ENCODE assay signal across 1 cellular context in the genomic region with DNA sequence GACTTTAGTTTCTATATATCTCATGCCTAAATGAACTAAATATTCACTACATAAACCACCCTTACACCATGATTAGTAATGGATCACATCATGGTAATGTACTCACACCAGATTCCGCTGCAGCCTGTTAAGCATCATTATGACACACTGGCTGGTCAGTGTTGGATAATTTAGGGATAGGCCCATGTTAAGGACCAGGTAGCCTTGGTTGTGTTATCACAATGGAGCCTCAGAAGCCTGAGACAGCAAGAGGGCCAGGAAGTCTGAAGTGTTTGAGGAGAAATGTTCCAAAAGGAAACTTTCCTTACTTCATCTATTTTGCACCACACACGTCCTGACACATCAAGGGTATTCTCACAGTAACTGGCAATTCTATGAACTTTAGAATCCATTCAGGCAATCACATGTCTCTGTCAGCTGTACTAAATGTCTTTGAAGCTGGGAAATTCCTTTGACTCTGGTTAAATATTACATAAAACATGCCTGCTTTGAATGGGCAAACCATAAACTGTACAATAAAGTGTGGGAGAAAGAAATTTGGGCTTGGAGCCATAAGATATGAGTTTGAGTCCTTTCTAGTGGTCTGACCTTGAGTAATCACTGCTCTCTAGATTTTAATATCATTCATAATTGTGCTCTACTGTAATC.
TF ChIP-seq lines count a peak whose summit lies in the region.

No MANE protein-coding gene starts in this region.

TF ChIP-seq in GM12878, 131 proteins besides CTCF, POLR2A, EP300 and RAD21 (continued from another document):
- TF ChIP-seq, protein P1, sequence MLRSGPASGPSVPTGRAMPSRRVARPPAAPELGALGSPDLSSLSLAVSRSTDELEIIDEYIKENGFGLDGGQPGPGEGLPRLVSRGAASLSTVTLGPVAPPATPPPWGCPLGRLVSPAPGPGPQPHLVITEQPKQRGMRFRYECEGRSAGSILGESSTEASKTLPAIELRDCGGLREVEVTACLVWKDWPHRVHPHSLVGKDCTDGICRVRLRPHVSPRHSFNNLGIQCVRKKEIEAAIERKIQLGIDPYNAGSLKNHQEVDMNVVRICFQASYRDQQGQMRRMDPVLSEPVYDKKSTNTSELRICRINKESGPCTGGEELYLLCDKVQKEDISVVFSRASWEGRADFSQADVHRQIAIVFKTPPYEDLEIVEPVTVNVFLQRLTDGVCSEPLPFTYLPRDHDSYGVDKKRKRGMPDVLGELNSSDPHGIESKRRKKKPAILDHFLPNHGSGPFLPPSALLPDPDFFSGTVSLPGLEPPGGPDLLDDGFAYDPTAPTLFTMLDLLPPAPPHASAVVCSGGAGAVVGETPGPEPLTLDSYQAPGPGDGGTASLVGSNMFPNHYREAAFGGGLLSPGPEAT (IDR thresholded peaks at IDR 0.05; ENCODE audit: low read depth), result peak; percentile 63; the same call in 1 of the 2 replicates
- TF ChIP-seq LARP7 (IDR thresholded peaks at IDR 0.05) (no peak), ATF7 (IDR thresholded peaks at IDR 0.05; ENCODE audit: low read depth) (0 out of 2 replicates have a peak, but pooled peaks have one; percentile 40), SMAD5 (IDR thresholded peaks at IDR 0.05; ENCODE audit: low read depth) (no peak), IKZF1 (conservative IDR thresholded peaks at IDR 0.05) (peak; percentile 58), JUNB (IDR thresholded peaks at IDR 0.05) (peak; percentile 21; the same call in 1 of the 2 replicates), ZNF384 (IDR thresholded peaks at IDR 0.05; ENCODE audit: borderline replicate concordance, low read depth, low read length) (no peak), YY1 (IDR thresholded peaks at IDR 0.05; ENCODE audit: low read depth, low read length) (no peak), RELA (IDR thresholded peaks at IDR 0.05; ENCODE audit: borderline replicate concordance, partially characterized antibody) (no peak), NR2F1 (conservative IDR thresholded peaks at IDR 0.05) (peak; percentile 90), HDAC2 (IDR thresholded peaks at IDR 0.05) (no peak), IKZF2 (IDR thresholded peaks at IDR 0.05) (peak; percentile 32 to 56; a peak in 2 of 4 replicates), RAD51 (IDR thresholded peaks at IDR 0.05) (peak; percentile 73), SREBF1 (IDR thresholded peaks at IDR 0.05; ENCODE audit: low read length) (no peak)
- TF ChIP-seq, protein P2, sequence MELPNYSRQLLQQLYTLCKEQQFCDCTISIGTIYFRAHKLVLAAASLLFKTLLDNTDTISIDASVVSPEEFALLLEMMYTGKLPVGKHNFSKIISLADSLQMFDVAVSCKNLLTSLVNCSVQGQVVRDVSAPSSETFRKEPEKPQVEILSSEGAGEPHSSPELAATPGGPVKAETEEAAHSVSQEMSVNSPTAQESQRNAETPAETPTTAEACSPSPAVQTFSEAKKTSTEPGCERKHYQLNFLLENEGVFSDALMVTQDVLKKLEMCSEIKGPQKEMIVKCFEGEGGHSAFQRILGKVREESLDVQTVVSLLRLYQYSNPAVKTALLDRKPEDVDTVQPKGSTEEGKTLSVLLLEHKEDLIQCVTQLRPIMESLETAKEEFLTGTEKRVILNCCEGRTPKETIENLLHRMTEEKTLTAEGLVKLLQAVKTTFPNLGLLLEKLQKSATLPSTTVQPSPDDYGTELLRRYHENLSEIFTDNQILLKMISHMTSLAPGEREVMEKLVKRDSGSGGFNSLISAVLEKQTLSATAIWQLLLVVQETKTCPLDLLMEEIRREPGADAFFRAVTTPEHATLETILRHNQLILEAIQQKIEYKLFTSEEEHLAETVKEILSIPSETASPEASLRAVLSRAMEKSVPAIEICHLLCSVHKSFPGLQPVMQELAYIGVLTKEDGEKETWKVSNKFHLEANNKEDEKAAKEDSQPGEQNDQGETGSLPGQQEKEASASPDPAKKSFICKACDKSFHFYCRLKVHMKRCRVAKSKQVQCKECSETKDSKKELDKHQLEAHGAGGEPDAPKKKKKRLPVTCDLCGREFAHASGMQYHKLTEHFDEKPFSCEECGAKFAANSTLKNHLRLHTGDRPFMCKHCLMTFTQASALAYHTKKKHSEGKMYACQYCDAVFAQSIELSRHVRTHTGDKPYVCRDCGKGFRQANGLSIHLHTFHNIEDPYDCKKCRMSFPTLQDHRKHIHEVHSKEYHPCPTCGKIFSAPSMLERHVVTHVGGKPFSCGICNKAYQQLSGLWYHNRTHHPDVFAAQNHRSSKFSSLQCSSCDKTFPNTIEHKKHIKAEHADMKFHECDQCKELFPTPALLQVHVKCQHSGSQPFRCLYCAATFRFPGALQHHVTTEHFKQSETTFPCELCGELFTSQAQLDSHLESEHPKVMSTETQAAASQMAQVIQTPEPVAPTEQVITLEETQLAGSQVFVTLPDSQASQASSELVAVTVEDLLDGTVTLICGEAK (IDR thresholded peaks at IDR 0.05; ENCODE audit: borderline replicate concordance), result no peak
- TF ChIP-seq, protein P3, sequence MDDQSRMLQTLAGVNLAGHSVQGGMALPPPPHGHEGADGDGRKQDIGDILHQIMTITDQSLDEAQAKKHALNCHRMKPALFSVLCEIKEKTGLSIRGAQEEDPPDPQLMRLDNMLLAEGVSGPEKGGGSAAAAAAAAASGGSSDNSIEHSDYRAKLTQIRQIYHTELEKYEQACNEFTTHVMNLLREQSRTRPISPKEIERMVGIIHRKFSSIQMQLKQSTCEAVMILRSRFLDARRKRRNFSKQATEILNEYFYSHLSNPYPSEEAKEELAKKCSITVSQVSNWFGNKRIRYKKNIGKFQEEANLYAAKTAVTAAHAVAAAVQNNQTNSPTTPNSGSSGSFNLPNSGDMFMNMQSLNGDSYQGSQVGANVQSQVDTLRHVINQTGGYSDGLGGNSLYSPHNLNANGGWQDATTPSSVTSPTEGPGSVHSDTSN (IDR thresholded peaks at IDR 0.05; ENCODE audit: insufficient replicate concordance, low read depth, low read length), result no peak
- TF ChIP-seq, protein P4, sequence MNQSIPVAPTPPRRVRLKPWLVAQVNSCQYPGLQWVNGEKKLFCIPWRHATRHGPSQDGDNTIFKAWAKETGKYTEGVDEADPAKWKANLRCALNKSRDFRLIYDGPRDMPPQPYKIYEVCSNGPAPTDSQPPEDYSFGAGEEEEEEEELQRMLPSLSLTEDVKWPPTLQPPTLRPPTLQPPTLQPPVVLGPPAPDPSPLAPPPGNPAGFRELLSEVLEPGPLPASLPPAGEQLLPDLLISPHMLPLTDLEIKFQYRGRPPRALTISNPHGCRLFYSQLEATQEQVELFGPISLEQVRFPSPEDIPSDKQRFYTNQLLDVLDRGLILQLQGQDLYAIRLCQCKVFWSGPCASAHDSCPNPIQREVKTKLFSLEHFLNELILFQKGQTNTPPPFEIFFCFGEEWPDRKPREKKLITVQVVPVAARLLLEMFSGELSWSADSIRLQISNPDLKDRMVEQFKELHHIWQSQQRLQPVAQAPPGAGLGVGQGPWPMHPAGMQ (IDR thresholded peaks at IDR 0.05; ENCODE audit: borderline replicate concordance), result no peak
